8 cellular contexts compared by ENCODE assay signal in genomic region chr15:41543521-41543870, GRCh38. TPM values are rescaled to one million over a fixed set of nuclear protein-coding genes. Genes with fewer than 3 reads are reported as not detected.
A peak's percentile ranks its signal among the peaks of the same experiment; 100 is the strongest.
DNase-seq lines count a peak whose midpoint lies in the region; ATAC-seq and TF ChIP-seq lines count a peak whose summit lies in the region.

No MANE protein-coding gene starts in this region.

- H2BK20ac ChIP-seq in H9 (ENCODE audit: low read depth, low read length, poor library complexity, severe bottlenecking) = no peak overlapping the region

- peaks cover 8 to 11% of the 10 kb centered on the region in 2 experiments; a peak in 3 of 4 replicates for H3K4me1 Mint-ChIP-seq in H9
- H3K4me1 Mint-ChIP-seq in WTC11 = peaks cover 5% of the 10 kb centered on the region

- no peaks in the 10 kb centered on the region for H3K23me2 ChIP-seq in H9 (ENCODE audit: insufficient read length, low read depth, low read length, poor library complexity, severe bottlenecking)

- no peak for ATAC-seq in WTC11
- peak; percentile 34 for ATAC-seq in left ventricle myocardium superior
- no peak for ATAC-seq in GM21367 (IDR thresholded peaks at IDR 0.05; ENCODE audit: unreplicated experiment)
- no peak for ATAC-seq in GM21717 (IDR thresholded peaks at IDR 0.05; ENCODE audit: unreplicated experiment)

- H3K4me2 ChIP-seq in H9 (ENCODE audit: insufficient read depth, insufficient read length, low read length) = peak overlapping the region; percentile 53

- H3K18ac ChIP-seq in H9 (ENCODE audit: insufficient read length, low read depth, low read length) = no peak overlapping the region

- H2BK12ac ChIP-seq in H9 (ENCODE audit: insufficient read length, low read depth, low read length) = no peak overlapping the region

- DNase-seq in H9 (no peak), WTC11 (ENCODE audit: low spot score) (no peak), left ventricle myocardium superior (no peak), retina (no peak), HuH-7 (ENCODE audit: low spot score) (no peak)

- H3K23ac ChIP-seq in H9 (ENCODE audit: insufficient read length, low read depth, low read length) = no peak overlapping the region

- H2BK15ac ChIP-seq in H9 (ENCODE audit: low read depth, low read length) = no peak overlapping the region

- H3K9me3 Mint-ChIP-seq in H9 = no peaks in the 10 kb centered on the region
- H3K9me3 Mint-ChIP-seq in WTC11 = no peaks in the 10 kb centered on the region

- no peaks in the 10 kb centered on the region; the same call in none of the 2 replicates for H3K27me3 Mint-ChIP-seq in H9 (ENCODE audit: low read depth)
- peaks cover 3% of the 10 kb centered on the region; the same call in 1 of the 2 replicates for H3K27me3 Mint-ChIP-seq in WTC11 (ENCODE audit: low read depth)

- H4K20me1 ChIP-seq in H9 (ENCODE audit: control insufficient read depth, insufficient read depth, insufficient read length) = no peaks in the 10 kb centered on the region

- no peak overlapping the region for H2BK120ac ChIP-seq in H9 (ENCODE audit: low read depth, low read length, poor library complexity, severe bottlenecking)

- peaks cover 3% of the 10 kb centered on the region; the same call in 1 of the 2 replicates for H3K79me2 ChIP-seq in H9 (ENCODE audit: insufficient read depth, low read length)

- intact Hi-C loops in left ventricle myocardium superior (cut with micrococcal nuclease) = no loop called here

- H3K27ac ChIP-seq in H9 (ENCODE audit: insufficient read length, low read depth, low read length) (no peak overlapping the region), skin epidermis (peak overlapping the region in 20 of 21 experiments; percentile 52 to 95 (median 81))

- H3K79me1 ChIP-seq in H9 (ENCODE audit: insufficient read depth, low read depth, low read length, poor library complexity, severe bottlenecking) = no peaks in the 10 kb centered on the region

- no peak overlapping the region for H4K5ac ChIP-seq in H9 (ENCODE audit: insufficient read length, low read depth, low read length)

- no peak overlapping the region for H2AFZ ChIP-seq in H9 (ENCODE audit: low read length)

- no peak overlapping the region for H3T11ph ChIP-seq in H9 (ENCODE audit: low read length)

- TF ChIP-seq CTCF in H9 (conservative IDR thresholded peaks at IDR 0.05) = no peak
- no peak for TF ChIP-seq CTCF in WTC11 (IDR thresholded peaks at IDR 0.05)

- H4K8ac ChIP-seq in H9 (replicated peaks; ENCODE audit: insufficient read length, low read depth, low read length) = no peak overlapping the region

- no peak overlapping the region for H3K4ac ChIP-seq in H9 (ENCODE audit: low read depth, low read length)

- no peaks in the 10 kb centered on the region for H3K4me1 ChIP-seq in H9 (ENCODE audit: insufficient read depth, low read length)

- H2BK5ac ChIP-seq in H9 (ENCODE audit: insufficient read length, low read length) = no peak overlapping the region

- H3K9ac ChIP-seq in H9 (ENCODE audit: extremely low read depth, insufficient read length, low read length) = peak overlapping the region; percentile 65

- no peak overlapping the region for H2AK5ac ChIP-seq in H9 (ENCODE audit: insufficient read length, low read length)

- no peak overlapping the region for H3K56ac ChIP-seq in H9 (ENCODE audit: insufficient read length, low read depth, low read length)

- H3K9me3 ChIP-seq in H9 (ENCODE audit: control insufficient read depth, low read depth, low read length) = no peaks in the 10 kb centered on the region

- CTCF ChIA-PET in WTC11 (lab: Charles Lee) = interaction anchor here (1.0 to 3.9 kb wide), 5 partner anchors 14 to 162 kb away, joined by 4 to 24 read pairs (median 5); no protein-coding TSS in a partner anchor

- no peak overlapping the region for H4K91ac ChIP-seq in H9 (ENCODE audit: insufficient read length, low read depth, low read length)

- WGBS in H9 (ENCODE audit: extremely low coverage, insufficient read length, low lambda C conversion rate) = no CpG with 5 or more reads among the region's 8 CpGs

- POLR2A ChIA-PET in WTC11 (lab: Charles Lee) = interaction anchor here (0.7 to 1.3 kb wide), 6 partner anchors 9 to 230 kb away, joined by 3 to 10 read pairs (median 4); partner anchors contain the start of gene MAPKBP1

- no peaks in the 10 kb centered on the region for H3K27me3 ChIP-seq in H9 (ENCODE audit: insufficient read depth, low read length)

- peak overlapping the region; percentile 98 for H3K4me3 Mint-ChIP-seq in H9
- peak overlapping the region; percentile 98 for H3K4me3 Mint-ChIP-seq in WTC11

- H3K36me3 Mint-ChIP-seq in H9 (ENCODE audit: insufficient read depth in 1 of 3, low read depth in 3 of 3) = no peaks in the 10 kb centered on the region; a peak in 1 of 7 replicates
- H3K36me3 Mint-ChIP-seq in WTC11 = no peaks in the 10 kb centered on the region

- peak overlapping the region; percentile 59 to 93 (median 84) for H3K4me3 ChIP-seq in skin epidermis

- no peak overlapping the region for H3K14ac ChIP-seq in H9 (ENCODE audit: insufficient read depth, low read length)

- peak overlapping the region; percentile 97 to 100 (median 99); a peak in 6 of 7 replicates for H3K27ac Mint-ChIP-seq in H9
- peak overlapping the region; percentile 96 for H3K27ac Mint-ChIP-seq in WTC11

TF ChIP-seq in WTC11, 78 proteins besides CTCF, POLR2A, EP300 and RAD21:
- no peak for TF ChIP-seq CDX4 (CRISPR knock-in tag; IDR thresholded peaks at IDR 0.05; ENCODE audit: borderline replicate concordance)
- TF ChIP-seq MAX (CRISPR knock-in tag; IDR thresholded peaks at IDR 0.05) = no peak

RNA-seq across cellular contexts. Expression of gene RPAP1, which starts 0.6 kb away (rescaled TPM):
- 73.5 and 74.5 TPM in 2 replicates for total RNA-seq in H9 (2021)
- total RNA-seq in WTC11 (2021) = 102 to 123 TPM (median 103 TPM) in 3 replicates
- total RNA-seq in left ventricle myocardium superior = 25.4 TPM

RNA-seq across cellular contexts. Expression of gene TYRO3, which starts 15.5 kb away (rescaled TPM):
- total RNA-seq in H9 (2021) (118 and 124 TPM in 2 replicates), WTC11 (2021) (87.9 to 98.0 TPM (median 89.6 TPM) in 3 replicates), left ventricle myocardium superior (5.0 TPM)

RNA-seq across cellular contexts. Expression of gene LTK, which starts 29.9 kb away (rescaled TPM):
- total RNA-seq in H9 (2021) (0.31 TPM in 2 replicates), WTC11 (2021) (0.27 to 0.66 TPM (median 0.53 TPM) in 3 replicates), left ventricle myocardium superior (1.5 TPM)

RNA-seq across cellular contexts. Expression of gene ITPKA, which starts 49.8 kb away (rescaled TPM):
- total RNA-seq in H9 (2021) (0.77 and 0.99 TPM in 2 replicates), WTC11 (2021) (0.50 to 1.2 TPM (median 0.62 TPM) in 3 replicates), left ventricle myocardium superior (6.0 TPM)

Comparison
In these comparisons a context has a peak if more than half of its experiments do, and no peak if none do; other contexts are left out.
1. RNA of gene TYRO3, which starts 15.5 kb away (total RNA-seq): 118 to 124 TPM in H9 and 87.9 to 98.0 TPM in WTC11; 5.0 TPM in left ventricle myocardium superior (single experiment); every median in the first group is over 10 times any median in the second.